2 cellular contexts compared by ENCODE assay signal in genomic region chr17:35088647-35088910, GRCh38.
TF ChIP-seq lines count a peak whose summit lies in the region.

No MANE protein-coding gene starts in this region.

TF ChIP-seq in IMR-90, 13 proteins besides CTCF, POLR2A, EP300 and RAD21:
- TF ChIP-seq CEBPB (IDR thresholded peaks at IDR 0.05; ENCODE audit: low read depth, low read length), result no peak
- no peak for TF ChIP-seq NFE2L2 (IDR thresholded peaks at IDR 0.05; ENCODE audit: low read depth, low read length)
- no peak for TF ChIP-seq MAZ (IDR thresholded peaks at IDR 0.05; ENCODE audit: borderline replicate concordance, low read depth, low read length)
- TF ChIP-seq FOS (IDR thresholded peaks at IDR 0.05; ENCODE audit: low read depth, low read length), result no peak
- no peak for TF ChIP-seq RCOR1 (IDR thresholded peaks at IDR 0.05; ENCODE audit: insufficient replicate concordance, low read length)
- TF ChIP-seq MAFK (IDR thresholded peaks at IDR 0.05; ENCODE audit: low read depth, low read length), result no peak
- no peak for TF ChIP-seq RFX5 (IDR thresholded peaks at IDR 0.05; ENCODE audit: low read depth, low read length)
- TF ChIP-seq BHLHE40 (IDR thresholded peaks at IDR 0.05; ENCODE audit: low read depth, low read length), result no peak
- TF ChIP-seq SMC3 (IDR thresholded peaks at IDR 0.05; ENCODE audit: low read depth, low read length), result no peak
- no peak for TF ChIP-seq MXI1 (IDR thresholded peaks at IDR 0.05; ENCODE audit: borderline replicate concordance, low read depth, low read length)
- TF ChIP-seq, protein P1, sequence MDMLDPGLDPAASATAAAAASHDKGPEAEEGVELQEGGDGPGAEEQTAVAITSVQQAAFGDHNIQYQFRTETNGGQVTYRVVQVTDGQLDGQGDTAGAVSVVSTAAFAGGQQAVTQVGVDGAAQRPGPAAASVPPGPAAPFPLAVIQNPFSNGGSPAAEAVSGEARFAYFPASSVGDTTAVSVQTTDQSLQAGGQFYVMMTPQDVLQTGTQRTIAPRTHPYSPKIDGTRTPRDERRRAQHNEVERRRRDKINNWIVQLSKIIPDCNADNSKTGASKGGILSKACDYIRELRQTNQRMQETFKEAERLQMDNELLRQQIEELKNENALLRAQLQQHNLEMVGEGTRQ (IDR thresholded peaks at IDR 0.05; ENCODE audit: low read depth, low read length), result no peak
- TF ChIP-seq ELK1 (IDR thresholded peaks at IDR 0.05; ENCODE audit: borderline replicate concordance, low read depth, low read length), result no peak
- no peak for TF ChIP-seq CHD1 (IDR thresholded peaks at IDR 0.05; ENCODE audit: low read depth, low read length)

TF ChIP-seq in GM12878, 131 proteins besides CTCF, POLR2A, EP300 and RAD21 (continues in another document):
- TF ChIP-seq EED (IDR thresholded peaks at IDR 0.05; ENCODE audit: low read depth) (peak; percentile 32; the same call in 1 of the 2 replicates), SUZ12 (IDR thresholded peaks at IDR 0.05; ENCODE audit: unreplicated experiment) (no peak), RAD51 (IDR thresholded peaks at IDR 0.05) (no peak), BMI1 (IDR thresholded peaks at IDR 0.05; ENCODE audit: borderline replicate concordance) (no peak), TCF7 (IDR thresholded peaks at IDR 0.05; ENCODE audit: borderline replicate concordance) (no peak), FOXM1 (IDR thresholded peaks at IDR 0.05; ENCODE audit: low read depth, low read length) (no peak), BACH1 (IDR thresholded peaks at IDR 0.05; ENCODE audit: borderline replicate concordance) (no peak), RELA (IDR thresholded peaks at IDR 0.05; ENCODE audit: borderline replicate concordance, partially characterized antibody) (no peak), EGR1 (IDR thresholded peaks at IDR 0.05; ENCODE audit: borderline replicate concordance in 1 of 2, low read depth in 2 of 2, low read length in 2 of 2) (no peak), RUNX3 (IDR thresholded peaks at IDR 0.05; ENCODE audit: low read length) (no peak), GATAD2B (conservative IDR thresholded peaks at IDR 0.05; ENCODE audit: low read depth) (no peak), ZNF622 (IDR thresholded peaks at IDR 0.05) (no peak), ZSCAN29 (IDR thresholded peaks at IDR 0.05) (no peak), FOXK2 (IDR thresholded peaks at IDR 0.05) (no peak), HDGF (IDR thresholded peaks at IDR 0.05) (peak; percentile 59; the same call in 1 of the 2 replicates), RELB (IDR thresholded peaks at IDR 0.05; ENCODE audit: low read depth) (peak; percentile 86), SMAD1 (IDR thresholded peaks at IDR 0.05; ENCODE audit: low read depth, partially characterized antibody) (peak; percentile 77), NBN (IDR thresholded peaks at IDR 0.05) (peak; percentile 84), JUND (IDR thresholded peaks at IDR 0.05; ENCODE audit: low read depth, low read length) (no peak), ZNF592 (IDR thresholded peaks at IDR 0.05) (no peak), CHD4 (IDR thresholded peaks at IDR 0.05) (no peak), CHD1 (IDR thresholded peaks at IDR 0.05; ENCODE audit: low read depth, low read length) (no peak), ETV6 (conservative IDR thresholded peaks at IDR 0.05 in 1 of 2, IDR thresholded peaks at IDR 0.05 in 1 of 2; ENCODE audit: borderline replicate concordance in 1 of 2, low read depth in 1 of 2) (no peak; a peak in 1 of 4 replicates), KLF5 (IDR thresholded peaks at IDR 0.05; ENCODE audit: partially characterized antibody) (peak; percentile 4), SREBF1 (IDR thresholded peaks at IDR 0.05; ENCODE audit: low read length) (no peak), SPI1 (IDR thresholded peaks at IDR 0.05; ENCODE audit: borderline replicate concordance, insufficient read depth, low read depth, low read length) (no peak), NR2C2 (IDR thresholded peaks at IDR 0.05; ENCODE audit: borderline replicate concordance, control insufficient read depth, insufficient read length, low read depth) (no peak), CHD2 (IDR thresholded peaks at IDR 0.05; ENCODE audit: borderline replicate concordance, low read depth, low read length) (no peak), ZNF217 (IDR thresholded peaks at IDR 0.05) (no peak), NRF1 (conservative IDR thresholded peaks at IDR 0.05; ENCODE audit: low read depth, low read length) (no peak)
- TF ChIP-seq, protein P2, sequence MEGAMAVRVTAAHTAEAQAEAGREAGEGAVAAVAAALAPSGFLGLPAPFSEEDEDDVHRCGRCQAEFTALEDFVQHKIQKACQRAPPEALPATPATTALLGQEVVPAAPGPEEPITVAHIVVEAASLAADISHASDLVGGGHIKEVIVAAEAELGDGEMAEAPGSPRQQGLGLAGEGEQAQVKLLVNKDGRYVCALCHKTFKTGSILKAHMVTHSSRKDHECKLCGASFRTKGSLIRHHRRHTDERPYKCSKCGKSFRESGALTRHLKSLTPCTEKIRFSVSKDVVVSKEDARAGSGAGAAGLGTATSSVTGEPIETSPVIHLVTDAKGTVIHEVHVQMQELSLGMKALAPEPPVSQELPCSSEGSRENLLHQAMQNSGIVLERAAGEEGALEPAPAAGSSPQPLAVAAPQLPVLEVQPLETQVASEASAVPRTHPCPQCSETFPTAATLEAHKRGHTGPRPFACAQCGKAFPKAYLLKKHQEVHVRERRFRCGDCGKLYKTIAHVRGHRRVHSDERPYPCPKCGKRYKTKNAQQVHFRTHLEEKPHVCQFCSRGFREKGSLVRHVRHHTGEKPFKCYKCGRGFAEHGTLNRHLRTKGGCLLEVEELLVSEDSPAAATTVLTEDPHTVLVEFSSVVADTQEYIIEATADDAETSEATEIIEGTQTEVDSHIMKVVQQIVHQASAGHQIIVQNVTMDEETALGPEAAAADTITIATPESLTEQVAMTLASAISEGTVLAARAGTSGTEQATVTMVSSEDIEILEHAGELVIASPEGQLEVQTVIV (IDR thresholded peaks at IDR 0.05; ENCODE audit: borderline replicate concordance, partially characterized antibody), result no peak
- TF ChIP-seq, protein P3, sequence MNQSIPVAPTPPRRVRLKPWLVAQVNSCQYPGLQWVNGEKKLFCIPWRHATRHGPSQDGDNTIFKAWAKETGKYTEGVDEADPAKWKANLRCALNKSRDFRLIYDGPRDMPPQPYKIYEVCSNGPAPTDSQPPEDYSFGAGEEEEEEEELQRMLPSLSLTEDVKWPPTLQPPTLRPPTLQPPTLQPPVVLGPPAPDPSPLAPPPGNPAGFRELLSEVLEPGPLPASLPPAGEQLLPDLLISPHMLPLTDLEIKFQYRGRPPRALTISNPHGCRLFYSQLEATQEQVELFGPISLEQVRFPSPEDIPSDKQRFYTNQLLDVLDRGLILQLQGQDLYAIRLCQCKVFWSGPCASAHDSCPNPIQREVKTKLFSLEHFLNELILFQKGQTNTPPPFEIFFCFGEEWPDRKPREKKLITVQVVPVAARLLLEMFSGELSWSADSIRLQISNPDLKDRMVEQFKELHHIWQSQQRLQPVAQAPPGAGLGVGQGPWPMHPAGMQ (IDR thresholded peaks at IDR 0.05; ENCODE audit: borderline replicate concordance), result no peak
- TF ChIP-seq, protein P4, sequence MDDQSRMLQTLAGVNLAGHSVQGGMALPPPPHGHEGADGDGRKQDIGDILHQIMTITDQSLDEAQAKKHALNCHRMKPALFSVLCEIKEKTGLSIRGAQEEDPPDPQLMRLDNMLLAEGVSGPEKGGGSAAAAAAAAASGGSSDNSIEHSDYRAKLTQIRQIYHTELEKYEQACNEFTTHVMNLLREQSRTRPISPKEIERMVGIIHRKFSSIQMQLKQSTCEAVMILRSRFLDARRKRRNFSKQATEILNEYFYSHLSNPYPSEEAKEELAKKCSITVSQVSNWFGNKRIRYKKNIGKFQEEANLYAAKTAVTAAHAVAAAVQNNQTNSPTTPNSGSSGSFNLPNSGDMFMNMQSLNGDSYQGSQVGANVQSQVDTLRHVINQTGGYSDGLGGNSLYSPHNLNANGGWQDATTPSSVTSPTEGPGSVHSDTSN (IDR thresholded peaks at IDR 0.05; ENCODE audit: insufficient replicate concordance, low read depth, low read length), result no peak
- TF ChIP-seq, protein P5, sequence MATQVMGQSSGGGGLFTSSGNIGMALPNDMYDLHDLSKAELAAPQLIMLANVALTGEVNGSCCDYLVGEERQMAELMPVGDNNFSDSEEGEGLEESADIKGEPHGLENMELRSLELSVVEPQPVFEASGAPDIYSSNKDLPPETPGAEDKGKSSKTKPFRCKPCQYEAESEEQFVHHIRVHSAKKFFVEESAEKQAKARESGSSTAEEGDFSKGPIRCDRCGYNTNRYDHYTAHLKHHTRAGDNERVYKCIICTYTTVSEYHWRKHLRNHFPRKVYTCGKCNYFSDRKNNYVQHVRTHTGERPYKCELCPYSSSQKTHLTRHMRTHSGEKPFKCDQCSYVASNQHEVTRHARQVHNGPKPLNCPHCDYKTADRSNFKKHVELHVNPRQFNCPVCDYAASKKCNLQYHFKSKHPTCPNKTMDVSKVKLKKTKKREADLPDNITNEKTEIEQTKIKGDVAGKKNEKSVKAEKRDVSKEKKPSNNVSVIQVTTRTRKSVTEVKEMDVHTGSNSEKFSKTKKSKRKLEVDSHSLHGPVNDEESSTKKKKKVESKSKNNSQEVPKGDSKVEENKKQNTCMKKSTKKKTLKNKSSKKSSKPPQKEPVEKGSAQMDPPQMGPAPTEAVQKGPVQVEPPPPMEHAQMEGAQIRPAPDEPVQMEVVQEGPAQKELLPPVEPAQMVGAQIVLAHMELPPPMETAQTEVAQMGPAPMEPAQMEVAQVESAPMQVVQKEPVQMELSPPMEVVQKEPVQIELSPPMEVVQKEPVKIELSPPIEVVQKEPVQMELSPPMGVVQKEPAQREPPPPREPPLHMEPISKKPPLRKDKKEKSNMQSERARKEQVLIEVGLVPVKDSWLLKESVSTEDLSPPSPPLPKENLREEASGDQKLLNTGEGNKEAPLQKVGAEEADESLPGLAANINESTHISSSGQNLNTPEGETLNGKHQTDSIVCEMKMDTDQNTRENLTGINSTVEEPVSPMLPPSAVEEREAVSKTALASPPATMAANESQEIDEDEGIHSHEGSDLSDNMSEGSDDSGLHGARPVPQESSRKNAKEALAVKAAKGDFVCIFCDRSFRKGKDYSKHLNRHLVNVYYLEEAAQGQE (IDR thresholded peaks at IDR 0.05; ENCODE audit: low read depth, low read length), result no peak
- TF ChIP-seq, protein P6, sequence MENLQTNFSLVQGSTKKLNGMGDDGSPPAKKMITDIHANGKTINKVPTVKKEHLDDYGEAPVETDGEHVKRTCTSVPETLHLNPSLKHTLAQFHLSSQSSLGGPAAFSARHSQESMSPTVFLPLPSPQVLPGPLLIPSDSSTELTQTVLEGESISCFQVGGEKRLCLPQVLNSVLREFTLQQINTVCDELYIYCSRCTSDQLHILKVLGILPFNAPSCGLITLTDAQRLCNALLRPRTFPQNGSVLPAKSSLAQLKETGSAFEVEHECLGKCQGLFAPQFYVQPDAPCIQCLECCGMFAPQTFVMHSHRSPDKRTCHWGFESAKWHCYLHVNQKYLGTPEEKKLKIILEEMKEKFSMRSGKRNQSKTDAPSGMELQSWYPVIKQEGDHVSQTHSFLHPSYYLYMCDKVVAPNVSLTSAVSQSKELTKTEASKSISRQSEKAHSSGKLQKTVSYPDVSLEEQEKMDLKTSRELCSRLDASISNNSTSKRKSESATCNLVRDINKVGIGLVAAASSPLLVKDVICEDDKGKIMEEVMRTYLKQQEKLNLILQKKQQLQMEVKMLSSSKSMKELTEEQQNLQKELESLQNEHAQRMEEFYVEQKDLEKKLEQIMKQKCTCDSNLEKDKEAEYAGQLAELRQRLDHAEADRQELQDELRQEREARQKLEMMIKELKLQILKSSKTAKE (IDR thresholded peaks at IDR 0.05; ENCODE audit: low read depth, poor library complexity, severe bottlenecking), result peak; percentile 39
